ENCODE assay signal across 3 cellular contexts in genomic region chr5:98499892-98500291, GRCh38.
"Had no signal": no experiment of that assay in that cellular context is flagged by ENCODE, and none has a peak within 500 bp of the region (broad histone marks: within the 10 kb centered on the region; RNA-seq: fewer than 3 reads in every experiment).

No MANE protein-coding gene starts in this region.

- H3K4me2 ChIP-seq: GM23338 had no signal

- H3K4me3 ChIP-seq: GM23338 had no signal

- H2AFZ ChIP-seq: GM23338 had no signal

- DNase-seq: H9, HCEC 1CT had no signal
